Comparison of ENCODE assay signal across 8 cellular contexts in genomic region chr10:101067356-101068083, GRCh38. TPM values are rescaled to one million over a fixed set of nuclear protein-coding genes. Genes with fewer than 3 reads are reported as not detected.
A peak's percentile ranks its signal among the peaks of the same experiment; 100 is the strongest.
DNase-seq lines count a peak whose midpoint lies in the region; ATAC-seq and TF ChIP-seq lines count a peak whose summit lies in the region.

No MANE protein-coding gene starts in this region.

- peak overlapping the region; percentile 74 for H3K4me3 ChIP-seq in GM12865 (ENCODE audit: low read depth, low read length)
- peak overlapping the region; percentile 82 for H3K4me3 ChIP-seq in OCI-LY3 (ENCODE audit: low read length)
- H3K4me3 ChIP-seq in muscle layer of duodenum (ENCODE audit: low read depth in 1 of 2, low read length in 2 of 2): peak overlapping the region; percentile 69 to 80

- peaks cover 36% of the 10 kb centered on the region for H3K4me1 ChIP-seq in OCI-LY3 (ENCODE audit: low read length)
- peaks cover 0 to 36% of the 10 kb centered on the region in 2 donors for H3K4me1 ChIP-seq in muscle layer of duodenum (ENCODE audit: control insufficient read depth in 1 of 2, insufficient read depth in 2 of 2, low read length in 2 of 2)

- H3K9me3 ChIP-seq in OCI-LY3 (ENCODE audit: insufficient read depth, low read length) (no peaks in the 10 kb centered on the region), muscle layer of duodenum (ENCODE audit: control insufficient read depth in 1 of 2, low read length in 2 of 2) (no peaks in the 10 kb centered on the region)

- TF ChIP-seq CTCF in GM12865 (IDR thresholded peaks at IDR 0.05; ENCODE audit: insufficient read depth, low read depth, low read length, missing control alignments) (peak; percentile 85), OCI-LY3 (IDR thresholded peaks at IDR 0.05; ENCODE audit: low read depth, low read length) (peak; percentile 70)

- H3K27ac ChIP-seq in OCI-LY3 (ENCODE audit: low read length) (no peak overlapping the region), muscle layer of duodenum (ENCODE audit: low read length) (no peak overlapping the region)

- ATAC-seq in esophagus mucosa (peak; percentile 44), HG03469 (IDR thresholded peaks at IDR 0.05; ENCODE audit: unreplicated experiment) (no peak)

- no peaks in the 10 kb centered on the region for H3K79me2 ChIP-seq in OCI-LY3 (ENCODE audit: low read length)

- H2AFZ ChIP-seq in OCI-LY3 (ENCODE audit: low read depth, low read length): peak overlapping the region; percentile 69

- peak overlapping the region; percentile 69 for H3K9ac ChIP-seq in OCI-LY3 (ENCODE audit: low read length)

- peak overlapping the region; percentile 95 for H3K4me2 ChIP-seq in OCI-LY3 (ENCODE audit: low read length)

- no peaks in the 10 kb centered on the region; the same call in 1 of the 2 replicates for H3K27me3 ChIP-seq in OCI-LY3 (ENCODE audit: low read depth, low read length)
- H3K27me3 ChIP-seq in muscle layer of duodenum (ENCODE audit: low read depth, low read length): peaks cover 5% of the 10 kb centered on the region

- DNase-seq in GM12865 (ENCODE audit: low read depth): peak; percentile 91
- peak; percentile 95 for DNase-seq in HT-29 (ENCODE audit: low spot score)
- DNase-seq in activated T-cell treated with anti-CD3 and anti-CD28 coated beads for 4 hours: peak; percentile 71
- DNase-seq in stimulated activated CD8-positive, alpha-beta memory T cell treated with anti-CD3 and anti-CD28 coated beads, Interleukin-7, amount 100 ng/mL, for 1 hour (ENCODE audit: low read depth in 2 of 2): peak; percentile 47 to 61

- H4K20me1 ChIP-seq in OCI-LY3 (ENCODE audit: insufficient read depth, low read length): no peaks in the 10 kb centered on the region

- H3K36me3 ChIP-seq in OCI-LY3 (replicated peaks; ENCODE audit: low read depth, low read length) (no peaks in the 10 kb centered on the region), muscle layer of duodenum (ENCODE audit: control insufficient read depth in 1 of 2, insufficient read depth in 2 of 2, low read length in 2 of 2) (no peaks in the 10 kb centered on the region)

RNA-seq across cellular contexts. Expression of gene KAZALD1, which starts 5.7 kb away (rescaled TPM):
- total RNA-seq in HT-29 (2014; rRNA removed; shearing (Covaris generic)): 13.0 and 15.6 TPM in 2 replicates
- total RNA-seq in esophagus mucosa: 4.1 TPM

RNA-seq across cellular contexts. Expression of gene SFXN3, which starts 36.5 kb away (rescaled TPM):
- total RNA-seq in HT-29 (2014; rRNA removed; shearing (Covaris generic)): 90.8 and 101 TPM in 2 replicates
- 4.9 TPM for total RNA-seq in esophagus mucosa

RNA-seq across cellular contexts. Expression of gene PDZD7, which starts 36.6 kb away (rescaled TPM):
- total RNA-seq in HT-29 (2014; rRNA removed; shearing (Covaris generic)): 6.3 and 7.4 TPM in 2 replicates
- total RNA-seq in esophagus mucosa: 0.04 TPM

Comparison
In these comparisons a context has a peak if more than half of its experiments do, and no peak if none do; other contexts are left out.
1. RNA of gene SFXN3, which starts 36.5 kb away (total RNA-seq): 90.8 to 101 TPM in HT-29; 4.9 TPM in esophagus mucosa (single experiment); every median in the first group is over 10 times any median in the second.
2. Peak in every context shown above with its lines, with median percentiles within 50 percentile points of each other: DNase-seq and H3K4me3 ChIP-seq.